18 cellular contexts compared by ENCODE assay signal in genomic region chr14:79614443-79614842, GRCh38.
"Had no signal": no experiment of that assay in that cellular context is flagged by ENCODE, and none has a peak within 500 bp of the region (broad histone marks: within the 10 kb centered on the region; RNA-seq: fewer than 3 reads in every experiment).

No MANE protein-coding gene starts in this region.

- DNase-seq: KBM-7, MM.1S, NCI-H1092 treated with DMSO at 0.1 percent for 48 hours, NCI-H1436, NCI-H187, NCI-H2029, NCI-H2081 treated with DMSO at 0.1 percent for 48 hours, NCI-H2171, NCI-H226, NCI-H446, NCI-H510A, NCI-H524 treated with DMSO at 0.1 percent for 48 hours, NCI-H69, NCI-H774, Right ventricle myocardium superior, RPMI8226, SIG-M5, SK-N-SH had no signal

- H3K9me3 ChIP-seq: SK-N-SH had no signal
